Comparison of ENCODE assay signal across 8 cellular contexts in the genomic region with DNA sequence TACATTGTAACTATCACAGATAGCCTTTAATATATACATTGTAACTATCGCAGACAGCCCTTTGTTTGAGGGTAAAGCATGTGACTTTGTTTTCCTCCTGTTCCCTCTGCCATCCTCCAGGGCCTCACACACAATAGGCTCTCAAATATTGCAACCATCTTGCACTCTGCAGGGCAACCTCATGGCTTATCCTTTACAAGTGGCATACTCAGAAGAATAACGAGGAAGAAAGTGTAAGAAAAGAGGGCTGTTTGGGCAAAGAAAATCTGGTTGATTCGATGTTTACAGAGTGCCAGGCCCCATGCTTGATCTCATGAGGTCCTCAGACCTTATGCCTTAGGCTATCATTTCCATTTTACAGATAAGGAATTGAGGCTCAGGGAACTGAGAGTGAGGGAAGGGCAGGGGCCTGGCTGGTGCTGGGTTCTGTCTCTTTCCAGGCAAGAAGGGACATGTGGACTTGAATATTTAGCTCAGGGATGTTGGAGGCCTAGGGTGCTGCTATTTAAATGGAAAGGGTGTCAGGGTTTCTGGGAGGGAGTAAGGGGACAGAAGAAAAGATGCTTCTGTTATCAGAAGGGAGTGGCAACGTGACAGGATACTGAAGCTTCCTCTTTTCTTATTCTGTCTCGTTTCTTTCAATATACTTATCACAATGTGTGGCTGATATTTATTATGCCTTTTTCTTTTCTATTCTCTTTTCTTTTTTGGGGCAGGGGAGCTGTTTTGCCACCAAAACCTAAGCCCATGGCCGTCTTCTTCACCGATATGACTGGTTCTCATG. TPM values are rescaled to one million over a fixed set of nuclear protein-coding genes. Genes with fewer than 3 reads are reported as not detected.
A peak's percentile ranks its signal among the peaks of the same experiment; 100 is the strongest.
DNase-seq lines count a peak whose midpoint lies in the region; ATAC-seq, FAIRE-seq and TF ChIP-seq lines count a peak whose summit lies in the region.

No MANE protein-coding gene starts in this region.

- H3K27ac ChIP-seq in A549: peak overlapping the region; percentile 80 to 96
- H3K27ac ChIP-seq in lower lobe of right lung: no peak overlapping the region

- H3K9me3 ChIP-seq in A549 (no peaks in the 10 kb centered on the region), lower lobe of right lung (no peaks in the 10 kb centered on the region)

- H3K4me3 ChIP-seq in A549: peak overlapping the region; percentile 93
- H3K4me3 ChIP-seq in lower lobe of right lung: peak overlapping the region; percentile 79

- H3K9me3 Mint-ChIP-seq in activated naive CD4-positive, alpha-beta T cell treated with anti-CD3 and anti-CD28 coated beads, Interleukin-2, amount 50 U/mL, for 72 hours: no peaks in the 10 kb centered on the region

- no peaks in the 10 kb centered on the region for H3K36me3 ChIP-seq in lower lobe of right lung

- FAIRE-seq in A549 (lab: Jason Lieb, UNC): no peak

- peaks cover 16% of the 10 kb centered on the region in 2 donors for H3K36me3 Mint-ChIP-seq in activated naive CD4-positive, alpha-beta T cell treated with anti-CD3 and anti-CD28 coated beads, Interleukin-2, amount 50 U/mL, for 72 hours

- no peak for TF ChIP-seq EP300 in A549 (IDR thresholded peaks at IDR 0.05)

- H3K27ac Mint-ChIP-seq in activated naive CD4-positive, alpha-beta T cell treated with anti-CD3 and anti-CD28 coated beads, Interleukin-2, amount 50 U/mL, for 72 hours: peak overlapping the region; percentile 83 to 95

- no peak for TF ChIP-seq POLR2A in A549 (IDR thresholded peaks at IDR 0.05; ENCODE audit: low read length)

- H3K27me3 ChIP-seq in lower lobe of right lung (ENCODE audit: low read depth): no peaks in the 10 kb centered on the region

- DNase-seq in A549 (ENCODE audit: low read depth in 1 of 2, low spot score in 1 of 2) (no peak), HEK293T (ENCODE audit: extremely low spot score) (no peak), lower lobe of right lung (no peak), SHP77 (lab: John Stamatoyannopoulos, UW) (no peak), occipital lobe (lab: John Stamatoyannopoulos, UW) (no peak)
- DNase-seq in activated naive CD4-positive, alpha-beta T cell treated with anti-CD3 and anti-CD28 coated beads, Interleukin-2, amount 50 U/mL, for 72 hours (ENCODE audit: low spot score in 2 of 2): no peak

- peaks cover 17% of the 10 kb centered on the region; the same call in 2 of the 3 replicates for H3K4me1 ChIP-seq in A549
- H3K4me1 ChIP-seq in lower lobe of right lung: peaks cover 31% of the 10 kb centered on the region

- WGBS in A549 (ENCODE audit: missing lambda C conversion rate): 35% methylated on average over 7 of the region's 7 CpGs

- intact Hi-C loops in lower lobe of right lung (cut with DNase I): no loop called here

- POLR2A ChIA-PET in A549 (lab: Yijun Ruan, JAX) (interaction anchor here (2.1 kb wide), 1 partner anchor 8 kb away, joined by 12 read pairs; no protein-coding TSS in a partner anchor), HEK293T (lab: Yijun Ruan, JAX) (interaction anchor here (0.6 to 2.0 kb wide), 14 partner anchors 9 to 361 kb away, joined by 3 to 17 read pairs (median 4); partner anchors contain the start of gene PNPLA3)

- TF ChIP-seq CTCF in A549 (IDR thresholded peaks at IDR 0.05) (no peak), lower lobe of right lung (IDR thresholded peaks at IDR 0.05) (no peak)

- ATAC-seq in A549 (no peak), lower lobe of right lung (no peak), GM21381 (IDR thresholded peaks at IDR 0.05; ENCODE audit: unreplicated experiment) (no peak), GM21529 (IDR thresholded peaks at IDR 0.05; ENCODE audit: unreplicated experiment) (no peak)
- ATAC-seq in activated naive CD4-positive, alpha-beta T cell treated with anti-CD3 and anti-CD28 coated beads, Interleukin-2, amount 50 U/mL, for 72 hours: no peak

- TF ChIP-seq RAD21 in A549 (conservative IDR thresholded peaks at IDR 0.05 in 1 of 2, IDR thresholded peaks at IDR 0.05 in 1 of 2): no peak

- H3K4me2 ChIP-seq in A549: peak overlapping the region; percentile 91

- CTCF ChIA-PET in A549 (lab: Yijun Ruan, JAX): interaction anchor here (0.9 to 1.7 kb wide), 5 partner anchors 8 to 672 kb away, joined by 3 to 8 read pairs (median 3); no protein-coding TSS in a partner anchor
- CTCF ChIA-PET in HEK293T (lab: Yijun Ruan, JAX): interaction anchor here (1.6 kb wide), 1 partner anchor 8 kb away, joined by 11 read pairs; no protein-coding TSS in a partner anchor

TF ChIP-seq in A549, 52 proteins besides CTCF, POLR2A, EP300 and RAD21 (continues in another document):
- TF ChIP-seq FOXS1 (CRISPR knock-in tag; IDR thresholded peaks at IDR 0.05) (no peak), KDM1A (IDR thresholded peaks at IDR 0.05; ENCODE audit: low read depth) (no peak), ZC3H11A (IDR thresholded peaks at IDR 0.05) (no peak), E2F6 (IDR thresholded peaks at IDR 0.05; ENCODE audit: borderline replicate concordance, low read depth) (no peak), KDM5A (IDR thresholded peaks at IDR 0.05) (no peak), TFCP2L1 (CRISPR knock-in tag; IDR thresholded peaks at IDR 0.05) (no peak), TP53 (CRISPR knock-in tag; IDR thresholded peaks at IDR 0.05) (no peak), MAX (IDR thresholded peaks at IDR 0.05) (no peak), JUN (IDR thresholded peaks at IDR 0.05) (no peak)

TF ChIP-seq in HEK293T, 16 proteins besides CTCF, POLR2A, EP300 and RAD21:
- TF ChIP-seq LEF1 (IDR thresholded peaks at IDR 0.05; ENCODE audit: borderline replicate concordance): no peak
- 0 out of 2 replicates have a peak, but pooled peaks have one; percentile 11 for TF ChIP-seq L3MBTL2 (conservative IDR thresholded peaks at IDR 0.05)
- TF ChIP-seq FOXA1 (IDR thresholded peaks at IDR 0.05): no peak
- TF ChIP-seq ARNT (IDR thresholded peaks at IDR 0.05): no peak

RNA-seq across cellular contexts. Expression of gene SAMM50, which starts 1.1 kb away (rescaled TPM):
- polyA plus RNA-seq in A549 (2011; rRNA removed) (37.1 and 51.4 TPM in 2 replicates), A549 (2017; fragmentation: RNase III; extraction: RNeasy Plus Mini Kit Qiagen cat#74134 plus additional on column Dnase treatment) (49.3 to 50.8 TPM (median 49.3 TPM) in 3 replicates)
- 31.9 and 32.9 TPM in 2 replicates for polyA plus RNA-seq in A549 (2012; cell fraction: cytosol; rRNA removed)
- 25.3 and 36.5 TPM in 2 replicates for polyA plus RNA-seq in A549 (2012; cell fraction: nucleus; rRNA removed)
- 29.6 and 33.1 TPM in 2 replicates for polyA minus RNA-seq in A549 (2011; rRNA and poly(A)+ RNA removed)
- 10 to 100 TPM; 41.7 to 51.1 TPM for total RNA-seq in activated naive CD4-positive, alpha-beta T cell treated with anti-CD3 and anti-CD28 coated beads, Interleukin-2, amount 50 U/mL, for 72 hours
- total RNA-seq in lower lobe of right lung (28.5 TPM), occipital lobe (31.0 TPM)

RNA-seq across cellular contexts. Expression of gene PNPLA3, which starts 30.6 kb away (rescaled TPM):
- polyA plus RNA-seq in A549 (2011; rRNA removed): 1.3 TPM in 2 replicates
- polyA plus RNA-seq in A549 (2012; cell fraction: cytosol; rRNA removed): 0.99 and 1.2 TPM in 2 replicates
- polyA plus RNA-seq in A549 (2012; cell fraction: nucleus; rRNA removed): 2.2 and 2.3 TPM in 2 replicates
- 1.00 to 1.8 TPM (median 1.3 TPM) in 3 replicates for polyA plus RNA-seq in A549 (2017; fragmentation: RNase III; extraction: RNeasy Plus Mini Kit Qiagen cat#74134 plus additional on column Dnase treatment)
- 1.2 and 1.6 TPM in 2 replicates for polyA minus RNA-seq in A549 (2011; rRNA and poly(A)+ RNA removed)
- total RNA-seq in activated naive CD4-positive, alpha-beta T cell treated with anti-CD3 and anti-CD28 coated beads, Interleukin-2, amount 50 U/mL, for 72 hours: under 1 TPM; 0.39 to 0.58 TPM
- total RNA-seq in lower lobe of right lung: 6.9 TPM
- total RNA-seq in occipital lobe: 12.8 TPM
